8 cellular contexts compared by ENCODE assay signal in the genomic region with DNA sequence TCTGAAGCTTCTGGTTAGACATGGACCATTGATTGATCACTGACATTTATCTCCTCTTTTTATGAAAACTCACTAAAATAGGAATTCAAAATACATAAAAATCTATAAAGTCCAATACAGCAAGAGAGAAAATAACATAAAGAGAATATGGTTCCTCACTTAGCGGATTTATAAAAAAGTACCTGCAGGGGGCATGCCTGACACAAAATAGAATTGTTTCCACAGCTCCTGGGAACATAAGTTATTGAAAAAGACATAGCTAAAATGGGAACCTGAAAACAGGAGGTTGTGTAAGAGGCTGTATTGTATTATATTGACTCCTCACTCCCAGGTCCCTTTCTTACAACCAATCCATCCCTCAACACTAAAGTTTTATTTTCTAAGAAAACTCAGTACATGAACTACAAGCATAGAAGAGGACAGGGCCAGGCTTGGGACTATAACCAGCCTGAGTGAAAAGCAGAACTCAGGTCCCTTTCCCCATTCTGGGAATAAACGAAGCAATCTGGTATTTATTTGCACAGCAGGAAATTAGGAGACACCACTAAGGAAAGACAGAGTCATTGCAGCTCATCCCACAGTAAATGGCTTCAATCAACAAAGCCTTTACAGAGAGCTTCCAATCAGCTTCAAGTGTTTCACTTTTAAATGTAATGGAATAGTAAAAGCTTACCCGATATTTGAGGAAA.
A peak's percentile ranks its signal among the peaks of the same experiment; 100 is the strongest.
DNase-seq lines count a peak whose midpoint lies in the region; ATAC-seq lines count a peak whose summit lies in the region.

No MANE protein-coding gene starts in this region.

- H3K79me2 ChIP-seq in ACC112 (ENCODE audit: control insufficient read depth, insufficient read depth, low read length, unreplicated experiment) = no peaks in the 10 kb centered on the region

- ATAC-seq in GM18907 (IDR thresholded peaks at IDR 0.05; ENCODE audit: unreplicated experiment) (peak; percentile 68), GM19397 (IDR thresholded peaks at IDR 0.05; ENCODE audit: unreplicated experiment) (no peak), HG03571 (IDR thresholded peaks at IDR 0.05; ENCODE audit: unreplicated experiment) (no peak)

- H3K27me3 ChIP-seq in ACC112 (ENCODE audit: insufficient read depth, low read length) (no peaks in the 10 kb centered on the region), HUES6 (ENCODE audit: control insufficient read depth, insufficient read depth, low read length) (no peaks in the 10 kb centered on the region)

- H3K27ac ChIP-seq in ACC112 (ENCODE audit: low read depth, low read length) (no peak overlapping the region), HUES6 (ENCODE audit: low read depth, low read length) (peak overlapping the region; percentile 30; the same call in 1 of the 2 replicates)

- H3K4me1 ChIP-seq in ACC112 (ENCODE audit: control insufficient read depth, insufficient read depth, low read length, unreplicated experiment) (no peaks in the 10 kb centered on the region), HUES6 (ENCODE audit: control insufficient read depth, insufficient read depth, low read length) (peaks cover 25% of the 10 kb centered on the region)

- H3K36me3 ChIP-seq in ACC112 (ENCODE audit: insufficient read depth, low read length) (no peaks in the 10 kb centered on the region), HUES6 (ENCODE audit: control insufficient read depth, insufficient read depth, low read length) (no peaks in the 10 kb centered on the region)

- no peaks in the 10 kb centered on the region for H3K9me3 ChIP-seq in HUES6 (ENCODE audit: control insufficient read depth, insufficient read depth, low read depth, low read length)

- DNase-seq in SKM-1 treated with dmso at 0.1 percent for 144 hours (lab: John Stamatoyannopoulos, UW; ENCODE audit: unreplicated experiment) (peak; percentile 76), midbrain (lab: John Stamatoyannopoulos, UW) (peak; percentile 3), germinal center (ENCODE audit: low spot score) (no peak)

- H3K9ac ChIP-seq in HUES6 (ENCODE audit: low read length) = no peak overlapping the region

- H3K4me3 ChIP-seq in ACC112 (ENCODE audit: low read depth, low read length) (peak overlapping the region; percentile 54; the same call in 1 of the 2 replicates), HUES6 (ENCODE audit: low read depth, low read length) (no peak overlapping the region)

- peak overlapping the region; percentile 45 for H2AFZ ChIP-seq in ACC112 (ENCODE audit: low read length, unreplicated experiment)
